Comparison of ENCODE assay signal across 18 cellular contexts in the genomic region with DNA sequence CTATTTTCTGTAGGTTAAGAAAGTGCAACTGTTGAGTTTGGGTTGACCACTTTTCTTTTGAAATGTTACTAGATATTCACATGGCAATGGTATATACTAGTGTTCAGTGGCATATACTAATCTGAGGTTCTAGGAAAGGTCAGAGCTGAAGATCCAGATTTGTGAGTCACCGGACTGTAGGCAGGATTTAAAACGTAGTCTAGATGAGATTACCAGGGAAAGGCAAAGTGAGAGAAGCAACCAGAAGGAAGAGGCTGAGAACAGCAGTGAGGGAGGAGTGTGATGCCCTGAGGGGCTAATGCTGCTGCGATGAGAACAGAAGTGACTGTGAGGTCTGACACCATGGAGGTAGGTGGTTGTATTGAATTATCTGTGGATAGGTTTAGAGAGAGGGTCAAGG. TPM values are rescaled to one million over a fixed set of nuclear protein-coding genes. Genes with fewer than 3 reads are reported as not detected.
DNase-seq lines count a peak whose midpoint lies in the region; ATAC-seq and TF ChIP-seq lines count a peak whose summit lies in the region.
"Had no signal": no experiment of that assay in that cellular context is flagged by ENCODE, and none has a peak within 500 bp of the region (broad histone marks: within the 10 kb centered on the region; RNA-seq: fewer than 3 reads in every experiment).

No MANE protein-coding gene starts in this region.

- H2AFZ ChIP-seq in GM23248 (no peak overlapping the region), mesenchymal stem cell (ENCODE audit: low read depth, low read length) (no peak overlapping the region)

- H4K91ac ChIP-seq in mesenchymal stem cell (ENCODE audit: low read length) = no peak overlapping the region

- H2AK5ac ChIP-seq in mesenchymal stem cell (ENCODE audit: low read length, severe bottlenecking) = no peak overlapping the region

- H3K79me1 ChIP-seq in mesenchymal stem cell (replicated peaks; ENCODE audit: low read length, poor library complexity, severe bottlenecking) = no peaks in the 10 kb centered on the region

- H3K9me3 ChIP-seq in GM23248 (ENCODE audit: low read depth) (no peaks in the 10 kb centered on the region), mesenchymal stem cell (ENCODE audit: control insufficient read depth, low read length) (no peaks in the 10 kb centered on the region), adrenal gland (replicated peaks in 1 of 3) (no peaks in the 10 kb centered on the region)

- no peak overlapping the region for H3K9ac ChIP-seq in GM23248
- no peak overlapping the region for H3K9ac ChIP-seq in mesenchymal stem cell (ENCODE audit: low read length)

- H4K8ac ChIP-seq in mesenchymal stem cell (ENCODE audit: low read length) = no peak overlapping the region

- TF ChIP-seq POLR2A in adrenal gland (IDR thresholded peaks at IDR 0.05) = no peak

- 52% methylated on average over 3 of the region's 3 CpGs for WGBS in GM23248 (ENCODE audit: low coverage in 1 of 2, low lambda C conversion rate in 2 of 2, missing lambda C conversion rate in 2 of 2), 2 experiments
- 75% methylated on average over 3 of the region's 3 CpGs for WGBS in mesenchymal stem cell
- whole genome bisulfite sequencing in adrenal gland, 4 donors = 79 to 85% (median 83%) methylated on average over 3 of the region's 3 CpGs

- H3K14ac ChIP-seq in mesenchymal stem cell (ENCODE audit: low read length in 2 of 2) = no peak overlapping the region

- H2BK120ac ChIP-seq in mesenchymal stem cell (ENCODE audit: low read depth, low read length) = no peak overlapping the region

- no peaks in the 10 kb centered on the region for H3F3A ChIP-seq in GM23248 (ENCODE audit: insufficient read depth)

- H3K4ac ChIP-seq in mesenchymal stem cell (ENCODE audit: low read depth in 1 of 2, low read length in 2 of 2) = no peak overlapping the region

- H2BK15ac ChIP-seq in mesenchymal stem cell (ENCODE audit: low read depth, poor library complexity, severe bottlenecking) = no peak overlapping the region

- peak overlapping the region in 1 of 2 experiments; percentile 15 for H2BK12ac ChIP-seq in mesenchymal stem cell (ENCODE audit: low read length in 2 of 2)

- H3K27ac ChIP-seq in GM23248 (no peak overlapping the region), mesenchymal stem cell (ENCODE audit: low read length, poor library complexity, severe bottlenecking) (no peak overlapping the region), adrenal gland (no peak overlapping the region), coronary artery (no peak overlapping the region)

- H3K4me1 ChIP-seq in GM23248 (ENCODE audit: insufficient read depth) (no peaks in the 10 kb centered on the region), mesenchymal stem cell (ENCODE audit: control insufficient read depth, insufficient read depth, low read depth, low read length) (no peaks in the 10 kb centered on the region), adrenal gland (replicated peaks in 1 of 2) (no peaks in the 10 kb centered on the region)

- H3K4me3 ChIP-seq in GM23248 (no peak overlapping the region), choroid plexus epithelial cell (ENCODE audit: low read depth, low read length) (no peak overlapping the region), mesenchymal stem cell (ENCODE audit: insufficient read depth in 1 of 2, low read depth in 1 of 2, low read length in 2 of 2) (no peak overlapping the region), adrenal gland (no peak overlapping the region), coronary artery (no peak overlapping the region)

- H4K20me1 ChIP-seq in GM23248 (ENCODE audit: insufficient read depth) = no peaks in the 10 kb centered on the region

- no peak for ATAC-seq in HG02938 (IDR thresholded peaks at IDR 0.05; ENCODE audit: unreplicated experiment)
- ATAC-seq: PC-3 had no signal

- no peak overlapping the region for H3K23ac ChIP-seq in mesenchymal stem cell (ENCODE audit: low read length in 2 of 2)

- TF ChIP-seq CTCF in choroid plexus epithelial cell (conservative IDR thresholded peaks at IDR 0.05; ENCODE audit: low read depth, low read length) (no peak), adrenal gland (IDR thresholded peaks at IDR 0.05) (no peak), coronary artery (IDR thresholded peaks at IDR 0.05) (no peak)

- DNase-seq in GM23248 (peak; percentile 16), RPMI7951 (ENCODE audit: low read depth) (peak; percentile 29), choroid plexus epithelial cell (ENCODE audit: low read depth) (peak; percentile 47), mesenchymal stem cell (peak; percentile 17), adrenal gland (no peak), coronary artery (ENCODE audit: low spot score) (no peak)
- DNase-seq: ACHN, AML-193, DMS 273 treated with DMSO at 0.1 percent for 48 hours, H7, KBM-7, NCI-H1092, NCI-H146, NCI-H2081, NCI-H510A, NCI-H82, PC-3 had no signal

- H3K27me3 ChIP-seq in GM23248 (replicated peaks; ENCODE audit: insufficient read depth) = peaks cover 9% of the 10 kb centered on the region; the same call in 1 of the 2 replicates
- peaks cover 0 to 3% of the 10 kb centered on the region in 2 experiments for H3K27me3 ChIP-seq in mesenchymal stem cell (ENCODE audit: control insufficient read depth in 1 of 2, insufficient read depth in 1 of 2, low read length in 2 of 2)
- H3K27me3 ChIP-seq in adrenal gland = no peaks in the 10 kb centered on the region

- H3K36me3 ChIP-seq in GM23248 (ENCODE audit: low read depth) (no peaks in the 10 kb centered on the region), mesenchymal stem cell (ENCODE audit: control insufficient read depth in 1 of 2, insufficient read depth in 2 of 2, low read depth in 1 of 2, low read length in 2 of 2) (no peaks in the 10 kb centered on the region), adrenal gland (replicated peaks in 1 of 2) (no peaks in the 10 kb centered on the region)

- no peak overlapping the region for H3K18ac ChIP-seq in mesenchymal stem cell (ENCODE audit: low read depth in 1 of 2, low read length in 2 of 2)

- intact Hi-C loops in adrenal gland (cut with DNase I) = no loop called here

- in situ Hi-C loops in GM23248 (cut with MboI) = no loop called here

- H3K79me2 ChIP-seq in GM23248 (ENCODE audit: insufficient read depth) = no peaks in the 10 kb centered on the region

- no peaks in the 10 kb centered on the region for H3K9me2 ChIP-seq in GM23248 (ENCODE audit: insufficient read depth)

- no peak overlapping the region for H2BK5ac ChIP-seq in mesenchymal stem cell (ENCODE audit: low read depth, low read length, poor library complexity, severe bottlenecking)

- H3K4me2 ChIP-seq in GM23248 (ENCODE audit: unreplicated experiment) (no peak overlapping the region), mesenchymal stem cell (ENCODE audit: low read length, poor library complexity, severe bottlenecking) (no peak overlapping the region)

RNA-seq across cellular contexts. Expression of a gene that starts 9.7 kb away (rescaled TPM):
- total RNA-seq in GM23248 (2014; rRNA removed; shearing (Covaris generic)) = 11.4 and 14.4 TPM in 2 replicates
- 41.5 and 44.8 TPM in 2 replicates for polyA plus RNA-seq in GM23248 (2016; fragmentation: Nextera tagmentation; extraction: Ambion mirVana)
- total RNA-seq in RPMI7951 (2014; rRNA removed; shearing (Covaris generic)) = 9.1 and 62.4 TPM in 2 replicates
- polyA plus RNA-seq in mesenchymal stem cell (2013, experiment 1 of 2) = 14.6 TPM
- polyA plus RNA-seq in mesenchymal stem cell (2013, experiment 2 of 2) = 14.8 TPM
- 10 to 100 TPM; 15.9 to 67.0 (median 31.5) TPM for total RNA-seq in adrenal gland
- 10 to 100 TPM; 10.7 to 44.9 (median 12.3) TPM for polyA plus RNA-seq in adrenal gland

RNA-seq across cellular contexts. Expression of a gene that starts 36.3 kb away (rescaled TPM):
- total RNA-seq in GM23248 (2014; rRNA removed; shearing (Covaris generic)) = 15.4 and 15.8 TPM in 2 replicates
- polyA plus RNA-seq in GM23248 (2016; fragmentation: Nextera tagmentation; extraction: Ambion mirVana) = 18.5 and 27.3 TPM in 2 replicates
- 36.6 and 37.5 TPM in 2 replicates for total RNA-seq in RPMI7951 (2014; rRNA removed; shearing (Covaris generic))
- 18.3 TPM for polyA plus RNA-seq in mesenchymal stem cell (2013, experiment 1 of 2)
- 18.2 TPM for polyA plus RNA-seq in mesenchymal stem cell (2013, experiment 2 of 2)
- 10 to 100 TPM in 7 of 8 donors, 1 to 10 TPM in 1; 7.3 to 21.6 (median 13.5) TPM for total RNA-seq in adrenal gland
- 10 to 100 TPM in 2 of 3 donors, 1 to 10 TPM in 1; 8.3 to 11.7 (median 11.0) TPM for polyA plus RNA-seq in adrenal gland

Comparison
In these comparisons a context has a peak if more than half of its experiments do, and no peak if none do; other contexts are left out.
1. DNase-seq: peak in GM23248 (single experiment), RPMI7951 (single experiment), choroid plexus epithelial cell (single experiment) and mesenchymal stem cell (single experiment); none in adrenal gland (0 of 7) and coronary artery (single experiment).